1 cellular context compared by ENCODE assay signal in the genomic region with DNA sequence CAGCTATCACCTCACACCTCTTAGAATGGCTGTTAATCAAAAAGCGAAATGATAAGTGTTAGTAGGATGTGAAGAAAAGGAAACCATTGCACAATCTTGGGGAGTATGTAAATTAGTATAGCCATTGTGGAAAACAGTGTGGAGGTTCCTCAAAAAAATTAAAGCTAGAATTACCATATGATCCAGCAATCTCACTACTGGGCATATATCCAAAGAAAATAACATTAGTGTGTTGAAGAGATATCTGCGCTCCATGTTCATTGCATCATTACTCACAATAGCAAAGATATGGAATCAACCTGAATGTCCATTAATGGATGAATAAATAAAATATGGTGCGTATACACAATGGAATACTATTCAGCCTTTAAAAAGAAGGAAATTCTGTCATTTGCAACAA.
TF ChIP-seq lines count a peak whose summit lies in the region.

No MANE protein-coding gene starts in this region.

TF ChIP-seq in K562, 482 proteins besides CTCF, POLR2A, EP300 and RAD21 (continued from another document):
- TF ChIP-seq, protein P1, sequence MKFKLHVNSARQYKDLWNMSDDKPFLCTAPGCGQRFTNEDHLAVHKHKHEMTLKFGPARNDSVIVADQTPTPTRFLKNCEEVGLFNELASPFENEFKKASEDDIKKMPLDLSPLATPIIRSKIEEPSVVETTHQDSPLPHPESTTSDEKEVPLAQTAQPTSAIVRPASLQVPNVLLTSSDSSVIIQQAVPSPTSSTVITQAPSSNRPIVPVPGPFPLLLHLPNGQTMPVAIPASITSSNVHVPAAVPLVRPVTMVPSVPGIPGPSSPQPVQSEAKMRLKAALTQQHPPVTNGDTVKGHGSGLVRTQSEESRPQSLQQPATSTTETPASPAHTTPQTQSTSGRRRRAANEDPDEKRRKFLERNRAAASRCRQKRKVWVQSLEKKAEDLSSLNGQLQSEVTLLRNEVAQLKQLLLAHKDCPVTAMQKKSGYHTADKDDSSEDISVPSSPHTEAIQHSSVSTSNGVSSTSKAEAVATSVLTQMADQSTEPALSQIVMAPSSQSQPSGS (CRISPR knock-in tag; IDR thresholded peaks at IDR 0.05) = no peak
- peak; percentile 48; the same call in 1 of the 2 replicates for TF ChIP-seq SOX6 (IDR thresholded peaks at IDR 0.05)
- TF ChIP-seq MIER1 (IDR thresholded peaks at IDR 0.05; ENCODE audit: low read depth) = no peak
- TF ChIP-seq, protein P2, sequence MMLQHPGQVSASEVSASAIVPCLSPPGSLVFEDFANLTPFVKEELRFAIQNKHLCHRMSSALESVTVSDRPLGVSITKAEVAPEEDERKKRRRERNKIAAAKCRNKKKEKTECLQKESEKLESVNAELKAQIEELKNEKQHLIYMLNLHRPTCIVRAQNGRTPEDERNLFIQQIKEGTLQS (IDR thresholded peaks at IDR 0.05) = peak; percentile 80
- TF ChIP-seq, protein P2 (CRISPR knock-in tag; conservative IDR thresholded peaks at IDR 0.05) = no peak
- TF ChIP-seq TBL1XR1 (IDR thresholded peaks at IDR 0.05; ENCODE audit: low read length in 2 of 2) = no peak
- TF ChIP-seq, protein P3, sequence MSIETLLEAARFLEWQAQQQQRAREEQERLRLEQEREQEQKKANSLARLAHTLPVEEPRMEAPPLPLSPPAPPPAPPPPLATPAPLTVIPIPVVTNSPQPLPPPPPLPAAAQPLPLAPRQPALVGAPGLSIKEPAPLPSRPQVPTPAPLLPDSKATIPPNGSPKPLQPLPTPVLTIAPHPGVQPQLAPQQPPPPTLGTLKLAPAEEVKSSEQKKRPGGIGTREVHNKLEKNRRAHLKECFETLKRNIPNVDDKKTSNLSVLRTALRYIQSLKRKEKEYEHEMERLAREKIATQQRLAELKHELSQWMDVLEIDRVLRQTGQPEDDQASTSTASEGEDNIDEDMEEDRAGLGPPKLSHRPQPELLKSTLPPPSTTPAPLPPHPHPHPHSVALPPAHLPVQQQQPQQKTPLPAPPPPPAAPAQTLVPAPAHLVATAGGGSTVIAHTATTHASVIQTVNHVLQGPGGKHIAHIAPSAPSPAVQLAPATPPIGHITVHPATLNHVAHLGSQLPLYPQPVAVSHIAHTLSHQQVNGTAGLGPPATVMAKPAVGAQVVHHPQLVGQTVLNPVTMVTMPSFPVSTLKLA (conservative IDR thresholded peaks at IDR 0.05) = no peak
- no peak for TF ChIP-seq POLR2H (tag; IDR thresholded peaks at IDR 0.05; ENCODE audit: low read depth)
- no peak for TF ChIP-seq ZNF143 (CRISPR knock-in tag; IDR thresholded peaks at IDR 0.05)
- TF ChIP-seq, protein P4, sequence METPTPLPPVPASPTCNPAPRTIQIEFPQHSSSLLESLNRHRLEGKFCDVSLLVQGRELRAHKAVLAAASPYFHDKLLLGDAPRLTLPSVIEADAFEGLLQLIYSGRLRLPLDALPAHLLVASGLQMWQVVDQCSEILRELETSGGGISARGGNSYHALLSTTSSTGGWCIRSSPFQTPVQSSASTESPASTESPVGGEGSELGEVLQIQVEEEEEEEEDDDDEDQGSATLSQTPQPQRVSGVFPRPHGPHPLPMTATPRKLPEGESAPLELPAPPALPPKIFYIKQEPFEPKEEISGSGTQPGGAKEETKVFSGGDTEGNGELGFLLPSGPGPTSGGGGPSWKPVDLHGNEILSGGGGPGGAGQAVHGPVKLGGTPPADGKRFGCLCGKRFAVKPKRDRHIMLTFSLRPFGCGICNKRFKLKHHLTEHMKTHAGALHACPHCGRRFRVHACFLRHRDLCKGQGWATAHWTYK (CRISPR knock-in tag; IDR thresholded peaks at IDR 0.05) = no peak
- TF ChIP-seq XRCC5 (IDR thresholded peaks at IDR 0.05; ENCODE audit: low read depth, low read length) = no peak
- TF ChIP-seq NFE2 (IDR thresholded peaks at IDR 0.05; ENCODE audit: low read depth) = no peak
- TF ChIP-seq, protein P5, sequence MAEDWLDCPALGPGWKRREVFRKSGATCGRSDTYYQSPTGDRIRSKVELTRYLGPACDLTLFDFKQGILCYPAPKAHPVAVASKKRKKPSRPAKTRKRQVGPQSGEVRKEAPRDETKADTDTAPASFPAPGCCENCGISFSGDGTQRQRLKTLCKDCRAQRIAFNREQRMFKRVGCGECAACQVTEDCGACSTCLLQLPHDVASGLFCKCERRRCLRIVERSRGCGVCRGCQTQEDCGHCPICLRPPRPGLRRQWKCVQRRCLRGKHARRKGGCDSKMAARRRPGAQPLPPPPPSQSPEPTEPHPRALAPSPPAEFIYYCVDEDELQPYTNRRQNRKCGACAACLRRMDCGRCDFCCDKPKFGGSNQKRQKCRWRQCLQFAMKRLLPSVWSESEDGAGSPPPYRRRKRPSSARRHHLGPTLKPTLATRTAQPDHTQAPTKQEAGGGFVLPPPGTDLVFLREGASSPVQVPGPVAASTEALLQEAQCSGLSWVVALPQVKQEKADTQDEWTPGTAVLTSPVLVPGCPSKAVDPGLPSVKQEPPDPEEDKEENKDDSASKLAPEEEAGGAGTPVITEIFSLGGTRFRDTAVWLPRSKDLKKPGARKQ (CRISPR knock-in tag; IDR thresholded peaks at IDR 0.05) = no peak
- TF ChIP-seq NRF1 (conservative IDR thresholded peaks at IDR 0.05 in 1 of 2, IDR thresholded peaks at IDR 0.05 in 1 of 2) = no peak
- TF ChIP-seq, protein P6, sequence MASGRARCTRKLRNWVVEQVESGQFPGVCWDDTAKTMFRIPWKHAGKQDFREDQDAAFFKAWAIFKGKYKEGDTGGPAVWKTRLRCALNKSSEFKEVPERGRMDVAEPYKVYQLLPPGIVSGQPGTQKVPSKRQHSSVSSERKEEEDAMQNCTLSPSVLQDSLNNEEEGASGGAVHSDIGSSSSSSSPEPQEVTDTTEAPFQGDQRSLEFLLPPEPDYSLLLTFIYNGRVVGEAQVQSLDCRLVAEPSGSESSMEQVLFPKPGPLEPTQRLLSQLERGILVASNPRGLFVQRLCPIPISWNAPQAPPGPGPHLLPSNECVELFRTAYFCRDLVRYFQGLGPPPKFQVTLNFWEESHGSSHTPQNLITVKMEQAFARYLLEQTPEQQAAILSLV (tag; IDR thresholded peaks at IDR 0.05) = 0 out of 2 replicates have a peak, but pooled peaks have one; percentile 25
- TF ChIP-seq PTRF (tag; IDR thresholded peaks at IDR 0.05) = no peak
- TF ChIP-seq NUFIP1 (IDR thresholded peaks at IDR 0.05; ENCODE audit: partially characterized antibody) = no peak
- no peak for TF ChIP-seq JUN (IDR thresholded peaks at IDR 0.05; ENCODE audit: borderline replicate concordance, low read depth, low read length)
- TF ChIP-seq JUN (CRISPR knock-in tag; IDR thresholded peaks at IDR 0.05; ENCODE audit: borderline replicate concordance) = no peak
- no peak for TF ChIP-seq RFX5 (IDR thresholded peaks at IDR 0.05; ENCODE audit: low read depth, low read length)
- TF ChIP-seq CEBPG (CRISPR knock-in tag; IDR thresholded peaks at IDR 0.05) = peak; percentile 76
- peak; percentile 92 to 97 for TF ChIP-seq CEBPG (tag; conservative IDR thresholded peaks at IDR 0.05 in 1 of 2, IDR thresholded peaks at IDR 0.05 in 1 of 2)
- TF ChIP-seq, protein P7, sequence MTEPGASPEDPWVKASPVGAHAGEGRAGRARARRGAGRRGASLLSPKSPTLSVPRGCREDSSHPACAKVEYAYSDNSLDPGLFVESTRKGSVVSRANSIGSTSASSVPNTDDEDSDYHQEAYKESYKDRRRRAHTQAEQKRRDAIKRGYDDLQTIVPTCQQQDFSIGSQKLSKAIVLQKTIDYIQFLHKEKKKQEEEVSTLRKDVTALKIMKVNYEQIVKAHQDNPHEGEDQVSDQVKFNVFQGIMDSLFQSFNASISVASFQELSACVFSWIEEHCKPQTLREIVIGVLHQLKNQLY (CRISPR knock-in tag; conservative IDR thresholded peaks at IDR 0.05) = no peak
- peak; percentile 41; the same call in 1 of the 2 replicates for TF ChIP-seq ATF7 (IDR thresholded peaks at IDR 0.05)
- TF ChIP-seq ZFPM2 (CRISPR knock-in tag; IDR thresholded peaks at IDR 0.05) = no peak
- no peak for TF ChIP-seq SRSF1 (IDR thresholded peaks at IDR 0.05; ENCODE audit: low read depth, low read length)
- no peak for TF ChIP-seq WHSC1 (IDR thresholded peaks at IDR 0.05; ENCODE audit: low read length)
- no peak for TF ChIP-seq BDP1 (IDR thresholded peaks at IDR 0.05; ENCODE audit: insufficient read depth, insufficient read length)
- TF ChIP-seq, protein P8, sequence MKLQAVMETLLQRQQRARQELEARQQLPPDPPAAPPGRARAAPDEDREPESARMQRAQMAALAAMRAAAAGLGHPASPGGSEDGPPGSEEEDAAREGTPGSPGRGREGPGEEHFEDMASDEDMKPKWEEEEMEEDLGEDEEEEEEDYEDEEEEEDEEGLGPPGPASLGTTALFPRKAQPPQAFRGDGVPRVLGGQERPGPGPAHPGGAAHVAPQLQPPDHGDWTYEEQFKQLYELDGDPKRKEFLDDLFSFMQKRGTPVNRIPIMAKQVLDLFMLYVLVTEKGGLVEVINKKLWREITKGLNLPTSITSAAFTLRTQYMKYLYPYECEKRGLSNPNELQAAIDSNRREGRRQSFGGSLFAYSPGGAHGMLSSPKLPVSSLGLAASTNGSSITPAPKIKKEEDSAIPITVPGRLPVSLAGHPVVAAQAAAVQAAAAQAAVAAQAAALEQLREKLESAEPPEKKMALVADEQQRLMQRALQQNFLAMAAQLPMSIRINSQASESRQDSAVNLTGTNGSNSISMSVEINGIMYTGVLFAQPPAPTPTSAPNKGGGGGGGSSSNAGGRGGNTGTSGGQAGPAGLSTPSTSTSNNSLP (IDR thresholded peaks at IDR 0.05; ENCODE audit: borderline replicate concordance, low read depth, low read length) = no peak
- TF ChIP-seq EZH2 (IDR thresholded peaks at IDR 0.05; ENCODE audit: borderline replicate concordance, low read depth, low read length) = no peak
- TF ChIP-seq, protein P9, sequence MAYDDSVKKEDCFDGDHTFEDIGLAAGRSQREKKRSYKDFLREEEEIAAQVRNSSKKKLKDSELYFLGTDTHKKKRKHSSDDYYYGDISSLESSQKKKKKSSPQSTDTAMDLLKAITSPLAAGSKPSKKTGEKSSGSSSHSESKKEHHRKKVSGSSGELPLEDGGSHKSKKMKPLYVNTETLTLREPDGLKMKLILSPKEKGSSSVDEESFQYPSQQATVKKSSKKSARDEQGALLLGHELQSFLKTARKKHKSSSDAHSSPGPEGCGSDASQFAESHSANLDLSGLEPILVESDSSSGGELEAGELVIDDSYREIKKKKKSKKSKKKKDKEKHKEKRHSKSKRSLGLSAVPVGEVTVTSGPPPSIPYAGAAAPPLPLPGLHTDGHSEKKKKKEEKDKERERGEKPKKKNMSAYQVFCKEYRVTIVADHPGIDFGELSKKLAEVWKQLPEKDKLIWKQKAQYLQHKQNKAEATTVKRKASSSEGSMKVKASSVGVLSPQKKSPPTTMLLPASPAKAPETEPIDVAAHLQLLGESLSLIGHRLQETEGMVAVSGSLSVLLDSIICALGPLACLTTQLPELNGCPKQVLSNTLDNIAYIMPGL (CRISPR knock-in tag; IDR thresholded peaks at IDR 0.05) = no peak
- no peak for TF ChIP-seq SIRT6 (IDR thresholded peaks at IDR 0.05; ENCODE audit: low read depth, low read length)
- TF ChIP-seq, protein P10, sequence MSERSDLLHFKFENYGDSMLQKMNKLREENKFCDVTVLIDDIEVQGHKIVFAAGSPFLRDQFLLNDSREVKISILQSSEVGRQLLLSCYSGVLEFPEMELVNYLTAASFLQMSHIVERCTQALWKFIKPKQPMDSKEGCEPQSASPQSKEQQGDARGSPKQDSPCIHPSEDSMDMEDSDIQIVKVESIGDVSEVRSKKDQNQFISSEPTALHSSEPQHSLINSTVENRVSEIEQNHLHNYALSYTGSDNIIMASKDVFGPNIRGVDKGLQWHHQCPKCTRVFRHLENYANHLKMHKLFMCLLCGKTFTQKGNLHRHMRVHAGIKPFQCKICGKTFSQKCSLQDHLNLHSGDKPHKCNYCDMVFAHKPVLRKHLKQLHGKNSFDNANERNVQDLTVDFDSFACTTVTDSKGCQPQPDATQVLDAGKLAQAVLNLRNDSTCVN (CRISPR knock-in tag; IDR thresholded peaks at IDR 0.05) = no peak
- TF ChIP-seq ZC3H8 (IDR thresholded peaks at IDR 0.05) = no peak
- no peak for TF ChIP-seq ZNF217 (CRISPR knock-in tag; IDR thresholded peaks at IDR 0.05)
- TF ChIP-seq, protein P11, sequence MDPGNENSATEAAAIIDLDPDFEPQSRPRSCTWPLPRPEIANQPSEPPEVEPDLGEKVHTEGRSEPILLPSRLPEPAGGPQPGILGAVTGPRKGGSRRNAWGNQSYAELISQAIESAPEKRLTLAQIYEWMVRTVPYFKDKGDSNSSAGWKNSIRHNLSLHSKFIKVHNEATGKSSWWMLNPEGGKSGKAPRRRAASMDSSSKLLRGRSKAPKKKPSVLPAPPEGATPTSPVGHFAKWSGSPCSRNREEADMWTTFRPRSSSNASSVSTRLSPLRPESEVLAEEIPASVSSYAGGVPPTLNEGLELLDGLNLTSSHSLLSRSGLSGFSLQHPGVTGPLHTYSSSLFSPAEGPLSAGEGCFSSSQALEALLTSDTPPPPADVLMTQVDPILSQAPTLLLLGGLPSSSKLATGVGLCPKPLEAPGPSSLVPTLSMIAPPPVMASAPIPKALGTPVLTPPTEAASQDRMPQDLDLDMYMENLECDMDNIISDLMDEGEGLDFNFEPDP (CRISPR knock-in tag; IDR thresholded peaks at IDR 0.05) = no peak
- peak; percentile 94 for TF ChIP-seq CEBPB (tag; IDR thresholded peaks at IDR 0.05)
